ENCODE assay signal across 12 cellular contexts in the genomic region with DNA sequence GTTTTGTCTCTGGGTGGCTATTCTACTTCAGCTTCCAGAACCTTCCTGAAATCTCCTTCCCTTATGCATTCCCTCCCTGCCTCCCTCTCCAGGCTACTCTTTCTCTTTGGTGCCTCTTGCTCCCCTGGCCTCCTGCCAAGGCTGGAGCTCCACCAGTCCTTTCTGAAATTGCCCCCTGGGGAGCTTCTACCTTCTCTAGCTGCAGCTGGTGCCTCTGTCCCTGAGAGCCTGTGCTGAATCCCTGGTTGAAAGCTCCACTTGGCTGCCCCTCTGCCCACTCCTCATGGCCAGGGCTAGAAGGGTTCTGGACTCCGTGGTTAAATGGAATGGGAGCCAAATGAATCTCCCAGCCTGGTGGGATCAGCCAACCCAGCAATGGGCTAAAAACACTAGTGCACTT.
DNase-seq lines count a peak whose midpoint lies in the region; ATAC-seq and TF ChIP-seq lines count a peak whose summit lies in the region.
"Had no signal": no experiment of that assay in that cellular context is flagged by ENCODE, and none has a peak within 500 bp of the region (broad histone marks: within the 10 kb centered on the region; RNA-seq: fewer than 3 reads in every experiment).

No MANE protein-coding gene starts in this region.

- no peak overlapping the region for H3K27ac ChIP-seq in aorta (ENCODE audit: low read depth in 1 of 2, low read length in 2 of 2)
- H3K27ac ChIP-seq: left lung, SK-N-MC, thoracic aorta had no signal

- H3K9me3 ChIP-seq in aorta (ENCODE audit: control insufficient read depth, low read length): no peaks in the 10 kb centered on the region
- H3K9me3 ChIP-seq: left lung, thoracic aorta had no signal

- WGBS in aorta, 2 donors: 18 to 24% methylated on average over 1 of the region's 1 CpG

- H3K4me3 Mint-ChIP-seq in activated T-cell treated with anti-CD3 and anti-CD28 coated beads, Interleukin-2, amount 50 U/mL, for 72 hours: no peak overlapping the region
- H3K4me3 Mint-ChIP-seq in glutamatergic neuron (ENCODE audit: unreplicated experiment): no peak overlapping the region

- no peak for TF ChIP-seq CTCF in glutamatergic neuron (IDR thresholded peaks at IDR 0.05; ENCODE audit: partially characterized antibody, unreplicated experiment)

- no peaks in the 10 kb centered on the region for H3K36me3 Mint-ChIP-seq in activated T-cell treated with anti-CD3 and anti-CD28 coated beads, Interleukin-2, amount 50 U/mL, for 72 hours (ENCODE audit: insufficient read depth in 2 of 2)
- peaks cover 18% of the 10 kb centered on the region for H3K36me3 Mint-ChIP-seq in glutamatergic neuron (ENCODE audit: unreplicated experiment)

- no peaks in the 10 kb centered on the region for H3K9me3 Mint-ChIP-seq in activated T-cell treated with anti-CD3 and anti-CD28 coated beads, Interleukin-2, amount 50 U/mL, for 72 hours
- peaks cover 5% of the 10 kb centered on the region for H3K9me3 Mint-ChIP-seq in glutamatergic neuron (ENCODE audit: unreplicated experiment)

- H3K27ac Mint-ChIP-seq in activated T-cell treated with anti-CD3 and anti-CD28 coated beads, Interleukin-2, amount 50 U/mL, for 72 hours: no peak overlapping the region
- no peak overlapping the region for H3K27ac Mint-ChIP-seq in glutamatergic neuron (ENCODE audit: unreplicated experiment)

- peak; percentile 8 for DNase-seq in activated T-cell treated with anti-CD3 and anti-CD28 coated beads, Interleukin-2, amount 50 U/mL, for 48 hours
- DNase-seq in activated T-cell treated with anti-CD3 and anti-CD28 coated beads, Interleukin-2, amount 50 U/mL, for 72 hours: no peak
- DNase-seq in NCI-H774 (lab: John Stamatoyannopoulos, UW) (peak; percentile 23), glutamatergic neuron (peak; percentile 54), aorta (no peak), pons (ENCODE audit: low spot score) (no peak), CD1c-positive myeloid dendritic cell (ENCODE audit: extremely low spot score) (no peak)
- DNase-seq: activated T-cell treated with anti-CD3 and anti-CD28 coated beads, Interleukin-2, amount 50 U/mL, for 1 hour; left lung had no signal

- H3K4me3 ChIP-seq in aorta (ENCODE audit: low read length in 2 of 2): no peak overlapping the region
- H3K4me3 ChIP-seq: left lung, SK-N-MC, thoracic aorta had no signal

- no peak for ATAC-seq in activated T-cell treated with anti-CD3 and anti-CD28 coated beads, Interleukin-2, amount 50 U/mL, for 72 hours (replicated peaks in 1 of 2)
- ATAC-seq in aorta (ENCODE audit: low FRiP score) (peak; percentile 51), HG03342 (IDR thresholded peaks at IDR 0.05; ENCODE audit: unreplicated experiment) (no peak)
- ATAC-seq: left lung had no signal

- intact Hi-C loops in aorta (cut with DNase I): no loop called here

- peaks cover 13% of the 10 kb centered on the region for H3K27me3 Mint-ChIP-seq in activated T-cell treated with anti-CD3 and anti-CD28 coated beads, Interleukin-2, amount 50 U/mL, for 72 hours (ENCODE audit: low read depth)
- no peaks in the 10 kb centered on the region for H3K27me3 Mint-ChIP-seq in glutamatergic neuron (ENCODE audit: unreplicated experiment)

- no peaks in the 10 kb centered on the region for H3K36me3 ChIP-seq in aorta (ENCODE audit: control insufficient read depth in 1 of 2, insufficient read depth in 2 of 2, low read length in 1 of 2)
- H3K36me3 ChIP-seq: left lung had no signal

- peaks cover 20% of the 10 kb centered on the region for H3K4me1 Mint-ChIP-seq in activated T-cell treated with anti-CD3 and anti-CD28 coated beads, Interleukin-2, amount 50 U/mL, for 72 hours (ENCODE audit: low read depth)
- H3K4me1 Mint-ChIP-seq in glutamatergic neuron (ENCODE audit: low read depth, unreplicated experiment): peaks cover 22% of the 10 kb centered on the region

- no peaks in the 10 kb centered on the region for H3K4me1 ChIP-seq in aorta (ENCODE audit: control insufficient read depth in 1 of 2, insufficient read depth in 2 of 2, low read length in 2 of 2)

- H3K27me3 ChIP-seq in aorta (ENCODE audit: control insufficient read depth in 1 of 2, insufficient read depth in 2 of 2, low read length in 1 of 2): no peaks in the 10 kb centered on the region
- H3K27me3 ChIP-seq: left lung had no signal

Comparison
In these comparisons a context has a peak if more than half of its experiments do, and no peak if none do; other contexts are left out.
1. DNase-seq: peak in activated T-cell treated with anti-CD3 and anti-CD28 coated beads, Interleukin-2, amount 50 U/mL, for 48 hours (2 of 2), NCI-H774 (single experiment) and glutamatergic neuron (single experiment); none in activated T-cell treated with anti-CD3 and anti-CD28 coated beads, Interleukin-2, amount 50 U/mL, for 72 hours (0 of 2), aorta (0 of 2), pons (single experiment) and CD1c-positive myeloid dendritic cell (single experiment).